11 cellular contexts compared by ENCODE assay signal in genomic region chr4:8319731-8320385, GRCh38. TPM values are rescaled to one million over a fixed set of nuclear protein-coding genes. Genes with fewer than 3 reads are reported as not detected.
DNase-seq lines count a peak whose midpoint lies in the region; ATAC-seq and TF ChIP-seq lines count a peak whose summit lies in the region.
"Had no signal": no experiment of that assay in that cellular context is flagged by ENCODE, and none has a peak within 500 bp of the region (broad histone marks: within the 10 kb centered on the region; RNA-seq: fewer than 3 reads in every experiment).

No MANE protein-coding gene starts in this region.

- DNase-seq in AG08395 (ENCODE audit: low spot score), result peak; percentile 16
- peak; percentile 51 for DNase-seq in MV-4-11 (lab: John Stamatoyannopoulos, UW)
- DNase-seq in esophagus muscularis mucosa (ENCODE audit: extremely low spot score), result no peak
- DNase-seq in mucosa of descending colon, result no peak
- DNase-seq in NCI-H1105 (lab: John Stamatoyannopoulos, UW), result no peak
- no peak for DNase-seq in KBM-7
- DNase-seq in NCI-H446 (lab: John Stamatoyannopoulos, UW), result no peak
- DNase-seq in SW480 (ENCODE audit: low spot score), result no peak
- DNase-seq: activated CD4-positive, alpha-beta T cell treated with anti-CD3 and anti-CD28 coated beads, Interleukin-2, amount 50 U/mL, for 4 hours; stimulated activated CD4-positive, alpha-beta T cell treated with anti-CD3 and anti-CD28 coated beads, Interleukin-4, amount 100 ng/mL, for 4 hours had no signal

- in situ Hi-C loops in KBM-7 (cut with MboI; ENCODE audit: low pct_unique_long_range_greater_than_20kb, low sequenced_read_pairs), result no loop called here

- H3K9me3 ChIP-seq in esophagus muscularis mucosa, result peaks cover 0 to 4% (median 0%) of the 10 kb centered on the region in 4 donors
- no peaks in the 10 kb centered on the region for H3K9me3 ChIP-seq in mucosa of descending colon

- no peaks in the 10 kb centered on the region for H3K36me3 ChIP-seq in esophagus muscularis mucosa
- no peaks in the 10 kb centered on the region for H3K36me3 ChIP-seq in mucosa of descending colon (ENCODE audit: low read depth)

- TF ChIP-seq EP300 in esophagus muscularis mucosa (IDR thresholded peaks at IDR 0.05), result peak; percentile 28

- peak overlapping the region; percentile 80 to 85 (median 85) for H3K27ac ChIP-seq in esophagus muscularis mucosa (replicated peaks in 1 of 4)

- ATAC-seq in mucosa of descending colon, result peak; percentile 37

- H3K4me1 ChIP-seq in esophagus muscularis mucosa (peaks cover 34 to 50% (median 47%) of the 10 kb centered on the region in 4 donors), mucosa of descending colon (ENCODE audit: low read depth) (no peaks in the 10 kb centered on the region)

- no peak for TF ChIP-seq CTCF in esophagus muscularis mucosa (IDR thresholded peaks at IDR 0.05)
- TF ChIP-seq CTCF in mucosa of descending colon (IDR thresholded peaks at IDR 0.05), result no peak

- no peaks in the 10 kb centered on the region for H3K27me3 ChIP-seq in esophagus muscularis mucosa

- H3K4me3 ChIP-seq in esophagus muscularis mucosa (no peak overlapping the region), mucosa of descending colon (no peak overlapping the region)

- TF ChIP-seq POLR2A in esophagus muscularis mucosa (IDR thresholded peaks at IDR 0.05; ENCODE audit: low read depth), result no peak

- WGBS in esophagus muscularis mucosa, result 34% methylated on average over 8 of the region's 13 CpGs

- intact Hi-C loops in esophagus muscularis mucosa (cut with DNase I), result loop anchor here (5.0 kb wide), 2 partner anchors 43 to 82 kb away; no protein-coding TSS in a partner anchor
- intact Hi-C loops in mucosa of descending colon (cut with DNase I, micrococcal nuclease), result no loop called here

RNA-seq across cellular contexts. Expression of gene HTRA3, which starts 50.3 kb away (rescaled TPM):
- 10 to 100 TPM; 56.1 to 82.2 (median 67.2) TPM for total RNA-seq in esophagus muscularis mucosa
- 10 to 100 TPM in 1 of 3 donors, 1 to 10 TPM in 2; 2.5 to 18.5 (median 4.2) TPM for total RNA-seq in mucosa of descending colon
- total RNA-seq: NCI-H460 had no signal

Comparison
In these comparisons a context has a peak if more than half of its experiments do, and no peak if none do; other contexts are left out.
1. DNase-seq: peak in AG08395 (single experiment) and MV-4-11 (single experiment); none in esophagus muscularis mucosa (single experiment), mucosa of descending colon (0 of 3), NCI-H1105 (single experiment), KBM-7 (single experiment), NCI-H446 (0 of 2) and SW480 (single experiment).